ENCODE assay signal across 14 cellular contexts in genomic region chr3:128369106-128369708, GRCh38.
A peak's percentile ranks its signal among the peaks of the same experiment; 100 is the strongest.
DNase-seq lines count a peak whose midpoint lies in the region; ATAC-seq and TF ChIP-seq lines count a peak whose summit lies in the region.
"Had no signal": no experiment of that assay in that cellular context is flagged by ENCODE, and none has a peak within 500 bp of the region (broad histone marks: within the 10 kb centered on the region; RNA-seq: fewer than 3 reads in every experiment).

No MANE protein-coding gene starts in this region.

- peak overlapping the region; percentile 2; the same call in 1 of the 2 replicates for H3K9ac ChIP-seq in Karpas-422 (ENCODE audit: low read length)

- no peaks in the 10 kb centered on the region for H3K79me2 ChIP-seq in Karpas-422 (ENCODE audit: low read length)

- no peaks in the 10 kb centered on the region for H4K20me1 ChIP-seq in Karpas-422 (ENCODE audit: insufficient read depth, low read depth, low read length)

- H3K27ac Mint-ChIP-seq in stimulated activated memory B cell treated with anti-CD40 and anti-IgM and Interleukin-4, amounts not matched to agents 10 μg/mL and 1 μg/mL and 100 μg/mL, for 72 hours, result peak overlapping the region; percentile 23
- H3K27ac Mint-ChIP-seq in activated naive CD4-positive, alpha-beta T cell treated with anti-CD3 and anti-CD28 coated beads, Interleukin-2, amount 50 U/mL, for 72 hours, result peak overlapping the region in 1 of 2 donors; percentile 55

- H3K9me3 Mint-ChIP-seq in stimulated activated memory B cell treated with anti-CD40 and anti-IgM and Interleukin-4, amounts not matched to agents 10 μg/mL and 1 μg/mL and 100 μg/mL, for 72 hours, result no peaks in the 10 kb centered on the region
- H3K9me3 Mint-ChIP-seq in activated naive CD4-positive, alpha-beta T cell treated with anti-CD3 and anti-CD28 coated beads, Interleukin-2, amount 50 U/mL, for 72 hours, result no peaks in the 10 kb centered on the region

- H3K27me3 ChIP-seq in Karpas-422 (ENCODE audit: low read length) (no peaks in the 10 kb centered on the region), breast epithelium (no peaks in the 10 kb centered on the region)

- no peaks in the 10 kb centered on the region for H3K27me3 Mint-ChIP-seq in stimulated activated memory B cell treated with anti-CD40 and anti-IgM and Interleukin-4, amounts not matched to agents 10 μg/mL and 1 μg/mL and 100 μg/mL, for 72 hours

- peak overlapping the region; percentile 49 for H3K4me2 ChIP-seq in Karpas-422 (ENCODE audit: low read depth, low read length, poor library complexity, severe bottlenecking)

- ATAC-seq in Right ventricle myocardium superior (ENCODE audit: poor library complexity) (peak; percentile 67), GM19035 (IDR thresholded peaks at IDR 0.05; ENCODE audit: unreplicated experiment) (no peak)
- ATAC-seq in stimulated activated memory B cell treated with anti-CD40 and anti-IgM and Interleukin-4, amounts not matched to agents 10 μg/mL and 1 μg/mL and 100 μg/mL, for 72 hours, result no peak
- ATAC-seq in activated naive CD4-positive, alpha-beta T cell treated with anti-CD3 and anti-CD28 coated beads, Interleukin-2, amount 50 U/mL, for 72 hours, result no peak

- H3K4me3 Mint-ChIP-seq in stimulated activated memory B cell treated with anti-CD40 and anti-IgM and Interleukin-4, amounts not matched to agents 10 μg/mL and 1 μg/mL and 100 μg/mL, for 72 hours, result no peak overlapping the region

- intact Hi-C loops in Right ventricle myocardium superior (cut with DNase I), result no loop called here
- intact Hi-C loops in breast epithelium (cut with DNase I; ENCODE audit: low total_unique reads), result no loop called here

- peaks cover 53% of the 10 kb centered on the region for H3K4me1 Mint-ChIP-seq in stimulated activated memory B cell treated with anti-CD40 and anti-IgM and Interleukin-4, amounts not matched to agents 10 μg/mL and 1 μg/mL and 100 μg/mL, for 72 hours

- peaks cover 46% of the 10 kb centered on the region for H3K4me1 ChIP-seq in Karpas-422 (ENCODE audit: low read length)
- no peaks in the 10 kb centered on the region for H3K4me1 ChIP-seq in breast epithelium

- H3K4me3 ChIP-seq in Karpas-422 (ENCODE audit: low read length) (no peak overlapping the region), breast epithelium (no peak overlapping the region)
- H3K4me3 ChIP-seq: SK-N-MC had no signal

- H3K27ac ChIP-seq in Karpas-422 (ENCODE audit: low read length) (peak overlapping the region; percentile 60), breast epithelium (no peak overlapping the region)
- H3K27ac ChIP-seq: SK-N-MC had no signal

- no peak for TF ChIP-seq CTCF in breast epithelium (IDR thresholded peaks at IDR 0.05)

- H2AFZ ChIP-seq in Karpas-422 (ENCODE audit: low read length), result no peak overlapping the region

- no peaks in the 10 kb centered on the region for H3K36me3 ChIP-seq in Karpas-422 (ENCODE audit: insufficient read depth, low read length)
- no peaks in the 10 kb centered on the region for H3K36me3 ChIP-seq in breast epithelium

- no peaks in the 10 kb centered on the region for H3K9me2 ChIP-seq in Karpas-422 (replicated peaks; ENCODE audit: insufficient read depth, low read length)

- H3K9me3 ChIP-seq in Karpas-422 (ENCODE audit: low read length) (no peaks in the 10 kb centered on the region), breast epithelium (no peaks in the 10 kb centered on the region)

- peaks cover 24% of the 10 kb centered on the region for H3K36me3 Mint-ChIP-seq in stimulated activated memory B cell treated with anti-CD40 and anti-IgM and Interleukin-4, amounts not matched to agents 10 μg/mL and 1 μg/mL and 100 μg/mL, for 72 hours
- H3K36me3 Mint-ChIP-seq in activated naive CD4-positive, alpha-beta T cell treated with anti-CD3 and anti-CD28 coated beads, Interleukin-2, amount 50 U/mL, for 72 hours, result no peaks in the 10 kb centered on the region

- no peak for DNase-seq in Karpas-422
- no peak for DNase-seq in Right ventricle myocardium superior
- peak; percentile 91 for DNase-seq in myocyte (ENCODE audit: low read depth)
- no peak for DNase-seq in breast epithelium (ENCODE audit: low spot score in 2 of 2)
- DNase-seq in activated naive CD4-positive, alpha-beta T cell treated with anti-CD3 and anti-CD28 coated beads, Interleukin-2, amount 50 U/mL, for 72 hours (ENCODE audit: low spot score in 2 of 2), result no peak
- DNase-seq: C1 segment of cervical spinal cord; NCI-H1436 treated with DMSO at 0.1 percent for 48 hours; NCI-H2081; NCI-H524 treated with DMSO at 0.1 percent for 48 hours; NK-92 treated with Interleukin-12 subunit alpha and Interleukin-12 subunit beta, amount 100 ng/mL, for 24 hours; OCI-M1 had no signal

- no peak for TF ChIP-seq POLR2A in breast epithelium (IDR thresholded peaks at IDR 0.05)
